In the genomic region with DNA sequence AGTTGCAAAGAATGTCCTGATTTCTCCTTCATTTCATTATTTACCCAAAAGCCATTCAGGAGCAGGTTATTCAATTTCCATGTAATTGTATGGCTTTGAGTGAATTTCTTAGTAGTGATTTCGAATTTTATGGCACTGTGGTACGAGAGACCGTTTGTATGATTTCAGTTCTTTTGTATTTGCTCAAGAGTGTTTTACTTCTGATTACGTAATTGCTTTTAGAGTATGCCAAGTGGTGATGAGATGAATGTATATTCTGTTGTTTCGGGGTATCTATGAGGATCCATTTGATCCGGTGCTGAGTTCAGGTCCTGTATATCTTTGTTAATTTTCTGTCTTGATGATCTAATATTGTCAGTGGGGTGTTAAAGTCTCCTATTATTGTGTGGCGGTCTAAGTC, we compare ENCODE assay signal across 43 cellular contexts. TPM values are rescaled to one million over a fixed set of nuclear protein-coding genes. Genes with fewer than 3 reads are reported as not detected.
"Had no signal": no experiment of that assay in that cellular context is flagged by ENCODE, and none has a peak within 500 bp of the region (broad histone marks: within the 10 kb centered on the region; RNA-seq: fewer than 3 reads in every experiment).

No MANE protein-coding gene starts in this region.

- H3K9me3 ChIP-seq: adrenal gland had no signal

- H3K4me3 Mint-ChIP-seq: activated naive CD4-positive, alpha-beta T cell treated with anti-CD3 and anti-CD28 coated beads for 36 hours; activated naive CD4-positive, alpha-beta T cell treated with anti-CD3 and anti-CD28 coated beads, Interleukin-2, amount 10 ng/mL, durations not matched to agents 7 days and 5 days; activated naive CD4-positive, alpha-beta T cell treated with anti-CD3 and anti-CD28 coated beads, Interleukin-2, amount 50 U/mL, for 24 hours; activated naive CD8-positive, alpha-beta T cell; activated naive CD8-positive, alpha-beta T cell treated with anti-CD3 and anti-CD28 coated beads for 36 hours; activated naive CD8-positive, alpha-beta T cell treated with anti-CD3 and anti-CD28 coated beads, Interleukin-2, amount 10 ng/mL, durations not matched to agents 7 days and 5 days; activated naive CD8-positive, alpha-beta T cell treated with anti-CD3 and anti-CD28 coated beads, Interleukin-2, amount 50 U/mL, for 24 hours; activated T-cell treated with anti-CD3 and anti-CD28 coated beads, Interleukin-2, amount 50 U/mL, for 24 hours; activated T-cell treated with anti-CD3 and anti-CD28 coated beads, Interleukin-2, amount 50 U/mL, for 4 hours; activated T-cell treated with anti-CD3 and anti-CD28 coated beads, Interleukin-2, amount 50 U/mL, for 72 hours; activated T-helper 1 cell treated with anti-CD3 and anti-CD28 coated beads, Interleukin-12 subunit alpha, Interleukin-12 subunit beta, Interleukin-2, Interleukin-4 antibody, amounts not matched to agents 30 ng/mL and 10 ng/mL and 1 ng/mL, durations not matched to agents 14 hours and 24 hours and 36 hours; activated T-helper 17 cell treated with anti-CD3 and anti-CD28 coated beads, Interleukin-2, amount 50 U/mL, for 72 hours; brain; central memory CD8-positive, alpha-beta T cell had no signal

- H3K4me1 ChIP-seq: adrenal gland, ascending aorta, body of pancreas, breast epithelium had no signal

- H3K27ac Mint-ChIP-seq: activated naive CD4-positive, alpha-beta T cell treated with anti-CD3 and anti-CD28 coated beads for 36 hours; activated naive CD4-positive, alpha-beta T cell treated with anti-CD3 and anti-CD28 coated beads, Interleukin-2, amount 50 U/mL, for 24 hours; activated naive CD4-positive, alpha-beta T cell treated with anti-CD3 and anti-CD28 coated beads, Interleukin-2, amount 50 U/mL, for 72 hours; activated naive CD8-positive, alpha-beta T cell; activated naive CD8-positive, alpha-beta T cell treated with anti-CD3 and anti-CD28 coated beads for 36 hours; activated naive CD8-positive, alpha-beta T cell treated with anti-CD3 and anti-CD28 coated beads, Interleukin-2, amount 10 ng/mL, durations not matched to agents 7 days and 5 days; activated naive CD8-positive, alpha-beta T cell treated with anti-CD3 and anti-CD28 coated beads, Interleukin-2, amount 50 U/mL, for 24 hours; activated T-cell treated with anti-CD3 and anti-CD28 coated beads, Interleukin-2, amount 50 U/mL, for 24 hours; activated T-cell treated with anti-CD3 and anti-CD28 coated beads, Interleukin-2, amount 50 U/mL, for 72 hours; activated T-helper 1 cell treated with anti-CD3 and anti-CD28 coated beads, Interleukin-12 subunit alpha, Interleukin-12 subunit beta, Interleukin-2, Interleukin-4 antibody, amounts not matched to agents 30 ng/mL and 10 ng/mL and 1 ng/mL, durations not matched to agents 14 hours and 24 hours and 36 hours; activated T-helper 17 cell treated with anti-CD3 and anti-CD28 coated beads, Interleukin-2, amount 50 U/mL, for 72 hours; activated T-helper 2 cell treated with anti-CD3 and anti-CD28 coated beads, Interferon-gamma antibody, Interleukin-2, Interleukin-4, amounts not matched to agents 10 μg/mL and 5 μg/mL and 100 μg/mL, durations not matched to agents 14 hours and 24 hours and 36 hours; brain had no signal

- ATAC-seq: activated naive CD4-positive, alpha-beta T cell treated with anti-CD3 and anti-CD28 coated beads, Interleukin-2, amount 50 U/mL, for 72 hours; activated naive CD8-positive, alpha-beta T cell treated with anti-CD3 and anti-CD28 coated beads, Interleukin-2, amount 50 U/mL, for 24 hours; activated T-cell treated with anti-CD3 and anti-CD28 coated beads, Interleukin-2, amount 50 U/mL, for 4 hours; activated T-cell treated with anti-CD3 and anti-CD28 coated beads, Interleukin-2, amount 50 U/mL, for 72 hours; activated T-helper 17 cell treated with anti-CD3 and anti-CD28 coated beads, Interleukin-2, amount 50 U/mL, for 72 hours; body of pancreas had no signal

- H3K27me3 Mint-ChIP-seq: activated naive CD4-positive, alpha-beta T cell treated with anti-CD3 and anti-CD28 coated beads, Interleukin-2, amount 10 ng/mL, durations not matched to agents 7 days and 5 days; activated naive CD4-positive, alpha-beta T cell treated with anti-CD3 and anti-CD28 coated beads, Interleukin-2, amount 50 U/mL, for 24 hours; activated naive CD8-positive, alpha-beta T cell; activated naive CD8-positive, alpha-beta T cell treated with anti-CD3 and anti-CD28 coated beads for 36 hours; activated naive CD8-positive, alpha-beta T cell treated with anti-CD3 and anti-CD28 coated beads, Interleukin-2, amount 10 ng/mL, durations not matched to agents 7 days and 5 days; activated naive CD8-positive, alpha-beta T cell treated with anti-CD3 and anti-CD28 coated beads, Interleukin-2, amount 50 U/mL, for 24 hours; activated T-cell treated with anti-CD3 and anti-CD28 coated beads, Interleukin-2, amount 50 U/mL, for 24 hours; activated T-helper 17 cell treated with anti-CD3 and anti-CD28 coated beads, Interleukin-2, amount 50 U/mL, for 72 hours; brain; central memory CD8-positive, alpha-beta T cell had no signal

- DNase-seq: activated effector memory CD4-positive, alpha-beta T cell treated with anti-CD3 and anti-CD28 coated beads, Interleukin-2, amount 50 U/mL, for 16 hours; activated effector memory CD4-positive, alpha-beta T cell treated with Interleukin-2 at 50 U/mL for 16 hours; activated gamma-delta T cell; activated gamma-delta T cell treated with Interleukin-2 at 50 U/mL for 16 hours; activated naive CD4-positive, alpha-beta T cell; activated naive CD4-positive, alpha-beta T cell treated with anti-CD3 and anti-CD28 coated beads for 36 hours; activated naive CD4-positive, alpha-beta T cell treated with anti-CD3 and anti-CD28 coated beads, Interleukin-2, amount 10 ng/mL, durations not matched to agents 7 days and 5 days; activated naive CD4-positive, alpha-beta T cell treated with anti-CD3 and anti-CD28 coated beads, Interleukin-2, amount 50 U/mL, for 16 hours; activated naive CD4-positive, alpha-beta T cell treated with Interleukin-2 at 50 U/mL for 16 hours; activated naive CD8-positive, alpha-beta T cell treated with anti-CD3 and anti-CD28 coated beads for 36 hours; activated naive CD8-positive, alpha-beta T cell treated with anti-CD3 and anti-CD28 coated beads, Interleukin-2, amount 10 ng/mL, durations not matched to agents 7 days and 5 days; activated naive CD8-positive, alpha-beta T cell treated with anti-CD3 and anti-CD28 coated beads, Interleukin-2, amount 50 U/mL, for 24 hours; activated T-cell treated with anti-CD3 and anti-CD28 coated beads, Interleukin-2, amount 50 U/mL, for 1 hour; activated T-cell treated with anti-CD3 and anti-CD28 coated beads, Interleukin-2, amount 50 U/mL, for 24 hours; activated T-cell treated with anti-CD3 and anti-CD28 coated beads, Interleukin-2, amount 50 U/mL, for 4 hours; activated T-cell treated with anti-CD3 and anti-CD28 coated beads, Interleukin-2, amount 50 U/mL, for 48 hours; activated T-cell treated with anti-CD3 and anti-CD28 coated beads, Interleukin-2, amount 50 U/mL, for 72 hours; adrenal gland; amniotic stem cell; amygdala; anterior cingulate cortex; aorta; body of pancreas; brain microvascular endothelial cell; caudate nucleus; cerebellar nuclear complex had no signal

- H3K4me3 ChIP-seq: adrenal gland, ascending aorta, body of pancreas, breast epithelium, cardiac muscle cell had no signal

- H3K4me1 Mint-ChIP-seq: activated naive CD4-positive, alpha-beta T cell treated with anti-CD3 and anti-CD28 coated beads, Interleukin-2, amount 10 ng/mL, durations not matched to agents 7 days and 5 days; activated T-helper 17 cell treated with anti-CD3 and anti-CD28 coated beads, Interleukin-2, amount 50 U/mL, for 72 hours; brain; central memory CD8-positive, alpha-beta T cell had no signal

- H3K27me3 ChIP-seq: adrenal gland, ascending aorta, body of pancreas, brain microvascular endothelial cell, breast epithelium, cardiac muscle cell had no signal

- H3K36me3 ChIP-seq: adrenal gland, brain microvascular endothelial cell, breast epithelium, cardiac muscle cell had no signal

- H3K27ac ChIP-seq: adrenal gland, ascending aorta, body of pancreas, brain microvascular endothelial cell, breast epithelium, cardiac muscle cell had no signal

- FAIRE-seq: astrocyte, bronchial epithelial cell had no signal

RNA-seq across cellular contexts. Expression of a gene that starts 41.2 kb away (rescaled TPM):
- total RNA-seq: activated naive CD4-positive, alpha-beta T cell treated with anti-CD3 and anti-CD28 coated beads for 36 hours; activated naive CD4-positive, alpha-beta T cell treated with anti-CD3 and anti-CD28 coated beads, Interleukin-2, amount 50 U/mL, for 72 hours; activated naive CD8-positive, alpha-beta T cell treated with anti-CD3 and anti-CD28 coated beads for 36 hours; activated naive CD8-positive, alpha-beta T cell treated with anti-CD3 and anti-CD28 coated beads, Interleukin-2, amount 10 ng/mL, durations not matched to agents 7 days and 5 days; activated T-cell treated with anti-CD3 and anti-CD28 coated beads, Interleukin-2, amount 50 U/mL, for 4 hours; activated T-cell treated with anti-CD3 and anti-CD28 coated beads, Interleukin-2, amount 50 U/mL, for 72 hours; activated T-helper 1 cell treated with anti-CD3 and anti-CD28 coated beads, Interleukin-12 subunit alpha, Interleukin-12 subunit beta, Interleukin-2, Interleukin-4 antibody, amounts not matched to agents 30 ng/mL and 10 ng/mL and 1 ng/mL, durations not matched to agents 14 hours and 24 hours and 36 hours; activated T-helper 17 cell treated with anti-CD3 and anti-CD28 coated beads, Interleukin-2, amount 50 U/mL, for 72 hours; activated T-helper 2 cell treated with anti-CD3 and anti-CD28 coated beads, Interferon-gamma antibody, Interleukin-2, Interleukin-4, amounts not matched to agents 10 μg/mL and 5 μg/mL and 100 μg/mL, durations not matched to agents 14 hours and 24 hours and 36 hours; aorta; ascending aorta; astrocyte; body of pancreas; breast epithelium; bronchial epithelial cell; cardiac muscle cell; cardiac septum; cerebellum; chondrocyte had no signal
- polyA plus RNA-seq: adipose tissue, adrenal gland, aorta, cardiac muscle cell had no signal
